8 cellular contexts compared by ENCODE assay signal in genomic region chr12:95216704-95217376, GRCh38. TPM values are rescaled to one million over a fixed set of nuclear protein-coding genes. Genes with fewer than 3 reads are reported as not detected.
DNase-seq lines count a peak whose midpoint lies in the region; ATAC-seq and TF ChIP-seq lines count a peak whose summit lies in the region.

No MANE protein-coding gene starts in this region.

- TF ChIP-seq CTCF in lower lobe of right lung (IDR thresholded peaks at IDR 0.05) (no peak), transverse colon (IDR thresholded peaks at IDR 0.05) (no peak)

- peak overlapping the region; percentile 97 for H3K27ac ChIP-seq in lower lobe of right lung
- H3K27ac ChIP-seq in transverse colon = peak overlapping the region; percentile 92 to 99 (median 96)

- H3K36me3 Mint-ChIP-seq in central memory CD8-positive, alpha-beta T cell (ENCODE audit: insufficient read depth) = peaks cover 16% of the 10 kb centered on the region

- H3K4me3 ChIP-seq in lower lobe of right lung (peak overlapping the region; percentile 88), transverse colon (peak overlapping the region; percentile 70 to 79 (median 74))

- H3K27ac Mint-ChIP-seq in central memory CD8-positive, alpha-beta T cell (ENCODE audit: low read depth) = peak overlapping the region; percentile 96

- H3K4me3 Mint-ChIP-seq in central memory CD8-positive, alpha-beta T cell = peak overlapping the region; percentile 91

- TF ChIP-seq POLR2A in transverse colon (IDR thresholded peaks at IDR 0.05) = no peak

- peaks cover 9% of the 10 kb centered on the region for H3K27me3 Mint-ChIP-seq in central memory CD8-positive, alpha-beta T cell

- H3K36me3 ChIP-seq in lower lobe of right lung (no peaks in the 10 kb centered on the region), transverse colon (no peaks in the 10 kb centered on the region)

- H3K9me3 ChIP-seq in lower lobe of right lung = no peaks in the 10 kb centered on the region
- H3K9me3 ChIP-seq in transverse colon = no peaks in the 10 kb centered on the region

- WGBS in transverse colon (ENCODE audit: low coverage in 1 of 2), 2 donors = 0% methylated on average over 3 to 45 of the region's 45 CpGs

- in situ Hi-C loops in transverse colon (cut with MboI; ENCODE audit: low pct_ligation_motif_present in 1 of 4, low pct_unique_long_range_greater_than_20kb in 1 of 4, low sequenced_read_pairs in 3 of 4) = no loop called here

- intact Hi-C loops in lower lobe of right lung (cut with DNase I) (no loop called here), transverse colon (cut with DNase I; ENCODE audit: low total_unique reads) (loop anchor here (10.0 kb wide), 1 partner anchor 52 kb away; no protein-coding TSS in a partner anchor)

- TF ChIP-seq EP300 in transverse colon (IDR thresholded peaks at IDR 0.05; ENCODE audit: low read depth) = no peak

- H3K27me3 ChIP-seq in lower lobe of right lung (ENCODE audit: low read depth) = no peaks in the 10 kb centered on the region
- H3K27me3 ChIP-seq in transverse colon = no peaks in the 10 kb centered on the region

- DNase-seq in stimulated activated CD8-positive, alpha-beta memory T cell treated with anti-CD3 and anti-CD28 coated beads, Interleukin-15, amount 100 ng/mL, for 48 hours (ENCODE audit: low read depth in 2 of 2) = peak; percentile 9 to 23
- DNase-seq in stimulated activated CD8-positive, alpha-beta memory T cell treated with anti-CD3 and anti-CD28 coated beads, Interleukin-4, amount 100 ng/mL, for 48 hours = no peak
- DNase-seq in NCI-H69 (lab: John Stamatoyannopoulos, UW) (peak; percentile 86), lower lobe of right lung (no peak), transverse colon (no peak), cerebellar nuclear complex (lab: John Stamatoyannopoulos, UW) (no peak)
- peak in 1 of 2 donors; percentile 16 for DNase-seq in central memory CD8-positive, alpha-beta T cell (ENCODE audit: low spot score in 2 of 2)

- ATAC-seq in HG02840 (IDR thresholded peaks at IDR 0.05; ENCODE audit: low FRiP score, unreplicated experiment) (peak; percentile 31), lower lobe of right lung (peak; percentile 35 to 49)
- peak; percentile 11 for ATAC-seq in central memory CD8-positive, alpha-beta T cell (replicated peaks; ENCODE audit: extremely low read depth, poor library complexity, severe bottlenecking)

- peaks cover 32% of the 10 kb centered on the region for H3K4me1 Mint-ChIP-seq in central memory CD8-positive, alpha-beta T cell

- H3K4me1 ChIP-seq in lower lobe of right lung (peaks cover 38% of the 10 kb centered on the region), transverse colon (peaks cover 7 to 60% (median 27%) of the 10 kb centered on the region in 4 donors)

- H3K9me3 Mint-ChIP-seq in central memory CD8-positive, alpha-beta T cell = no peaks in the 10 kb centered on the region

RNA-seq across cellular contexts. Expression of gene FGD6, which starts 0.4 kb away (rescaled TPM):
- total RNA-seq in lower lobe of right lung (22.9 TPM), transverse colon (10 to 100 TPM; 25.0 to 37.0 (median 32.1) TPM)

RNA-seq across cellular contexts. Expression of gene VEZT, which starts 0.8 kb away (rescaled TPM):
- total RNA-seq in lower lobe of right lung (64.2 TPM), transverse colon (100 to 1,000 TPM in 1 of 4 donors, 10 to 100 TPM in 3; 55.2 to 130 (median 85.5) TPM)

Comparison
In these comparisons a context has a peak if more than half of its experiments do, and no peak if none do; other contexts are left out.
1. DNase-seq: peak in stimulated activated CD8-positive, alpha-beta memory T cell treated with anti-CD3 and anti-CD28 coated beads, Interleukin-15, amount 100 ng/mL, for 48 hours (2 of 2) and NCI-H69 (single experiment); none in stimulated activated CD8-positive, alpha-beta memory T cell treated with anti-CD3 and anti-CD28 coated beads, Interleukin-4, amount 100 ng/mL, for 48 hours (single experiment), lower lobe of right lung (single experiment), transverse colon (single experiment) and cerebellar nuclear complex (0 of 2).
2. Peak in every context shown above with its lines, with median percentiles within 50 percentile points of each other: ATAC-seq.